In genomic region chr16:100989-101388, GRCh38 we compare ENCODE assay signal across 19 cellular contexts. TPM values are rescaled to one million over a fixed set of nuclear protein-coding genes. Genes with fewer than 3 reads are reported as not detected.
A peak's percentile ranks its signal among the peaks of the same experiment; 100 is the strongest.
DNase-seq lines count a peak whose midpoint lies in the region; ATAC-seq, FAIRE-seq and TF ChIP-seq lines count a peak whose summit lies in the region.
"Had no signal": no experiment of that assay in that cellular context is flagged by ENCODE, and none has a peak within 500 bp of the region (broad histone marks: within the 10 kb centered on the region; RNA-seq: fewer than 3 reads in every experiment).

No MANE protein-coding gene starts in this region.

- H2AFZ ChIP-seq in H1 (ENCODE audit: low read length) (no peak overlapping the region), H9 (ENCODE audit: low read length) (no peak overlapping the region), mesenchymal stem cell (ENCODE audit: low read depth, low read length) (no peak overlapping the region)
- H2AFZ ChIP-seq: GM23248 had no signal

- no peak overlapping the region for H3K4me3 Mint-ChIP-seq in H9
- H3K4me3 Mint-ChIP-seq: CD4-positive, alpha-beta memory T cell; HFFc6 had no signal

- peak overlapping the region; percentile 83 to 84 for H3K27ac ChIP-seq in ascending aorta
- no peak overlapping the region for H3K27ac ChIP-seq in H1 (ENCODE audit: low read depth, low read length)
- peak overlapping the region; percentile 36 to 66 for H3K27ac ChIP-seq in ovary
- peak overlapping the region; percentile 90 to 93 for H3K27ac ChIP-seq in tibial artery
- H3K27ac ChIP-seq in H9 (ENCODE audit: insufficient read length, low read depth, low read length) = no peak overlapping the region
- H3K27ac ChIP-seq in mesenchymal stem cell (ENCODE audit: low read length, poor library complexity, severe bottlenecking) = no peak overlapping the region
- H3K27ac ChIP-seq: GM23248 had no signal

- no peaks in the 10 kb centered on the region for H3K9me3 ChIP-seq in ascending aorta
- no peaks in the 10 kb centered on the region for H3K9me3 ChIP-seq in H1 (ENCODE audit: insufficient read depth in 2 of 2, low read depth in 1 of 2, low read length in 1 of 2)
- no peaks in the 10 kb centered on the region for H3K9me3 ChIP-seq in ovary
- H3K9me3 ChIP-seq in tibial artery = no peaks in the 10 kb centered on the region
- no peaks in the 10 kb centered on the region for H3K9me3 ChIP-seq in H9 (ENCODE audit: control insufficient read depth, low read depth, low read length)
- no peaks in the 10 kb centered on the region for H3K9me3 ChIP-seq in mesenchymal stem cell (ENCODE audit: control insufficient read depth, low read length)
- H3K9me3 ChIP-seq: BE2C had no signal

- H2BK5ac ChIP-seq in H1 (ENCODE audit: low read depth, low read length) (no peak overlapping the region), H9 (ENCODE audit: insufficient read length, low read length) (no peak overlapping the region), mesenchymal stem cell (ENCODE audit: low read depth, low read length, poor library complexity, severe bottlenecking) (no peak overlapping the region)

- H3K36me3 ChIP-seq in ascending aorta (peaks cover 0 to 11% of the 10 kb centered on the region in 2 donors), H1 (ENCODE audit: control insufficient read depth in 2 of 4, insufficient read depth in 4 of 4, low read length in 3 of 4) (peaks cover 0 to 3% (median 0%) of the 10 kb centered on the region in 4 experiments; a peak in 1 of 8 replicates), ovary (no peaks in the 10 kb centered on the region), tibial artery (peaks cover 0 to 23% (median 5%) of the 10 kb centered on the region in 3 donors), mesenchymal stem cell (ENCODE audit: control insufficient read depth in 1 of 2, insufficient read depth in 2 of 2, low read depth in 1 of 2, low read length in 2 of 2) (peaks cover 54 to 59% of the 10 kb centered on the region in 2 experiments)

- H3K4ac ChIP-seq in H1 (replicated peaks; ENCODE audit: insufficient read length, low read depth, low read length) (no peak overlapping the region), H9 (ENCODE audit: low read depth, low read length) (no peak overlapping the region), mesenchymal stem cell (ENCODE audit: low read depth in 1 of 2, low read length in 2 of 2) (no peak overlapping the region)

- H4K8ac ChIP-seq in H1 (ENCODE audit: extremely low read depth, insufficient read depth, low read length) (no peak overlapping the region), H9 (replicated peaks; ENCODE audit: insufficient read length, low read depth, low read length) (no peak overlapping the region), mesenchymal stem cell (ENCODE audit: low read length) (no peak overlapping the region)

- H3K79me2 ChIP-seq in H1 (ENCODE audit: control insufficient read depth in 1 of 2, insufficient read depth in 2 of 2, low read length in 2 of 2) (no peaks in the 10 kb centered on the region), H9 (ENCODE audit: insufficient read depth, low read length) (no peaks in the 10 kb centered on the region)

- no peak for TF ChIP-seq CTCF in ascending aorta (IDR thresholded peaks at IDR 0.05)
- no peak for TF ChIP-seq CTCF in H1 (IDR thresholded peaks at IDR 0.05; ENCODE audit: control extremely low read depth in 1 of 3, insufficient read depth in 1 of 3, low read depth in 1 of 3, low read length in 3 of 3)
- no peak for TF ChIP-seq CTCF in ovary (IDR thresholded peaks at IDR 0.05)
- no peak for TF ChIP-seq CTCF in tibial artery (IDR thresholded peaks at IDR 0.05)
- TF ChIP-seq CTCF in H9 (conservative IDR thresholded peaks at IDR 0.05) = no peak

- H3K36me3 Mint-ChIP-seq in H9 (ENCODE audit: insufficient read depth in 1 of 3, low read depth in 3 of 3) = peaks cover 2 to 31% (median 5%) of the 10 kb centered on the region in 3 experiments; a peak in 3 of 7 replicates

- no peaks in the 10 kb centered on the region for H3K79me1 ChIP-seq in H1 (ENCODE audit: low read depth, low read length)
- no peaks in the 10 kb centered on the region for H3K79me1 ChIP-seq in H9 (ENCODE audit: insufficient read depth, low read depth, low read length, poor library complexity, severe bottlenecking)
- H3K79me1 ChIP-seq in mesenchymal stem cell (replicated peaks; ENCODE audit: low read length, poor library complexity, severe bottlenecking) = peaks cover 7% of the 10 kb centered on the region

- DNase-seq in ascending aorta (ENCODE audit: low spot score in 2 of 2) (no peak), H1 (ENCODE audit: low read depth in 1 of 2, low spot score in 2 of 2) (no peak), ovary (peak in 1 of 5 donors; percentile 55), tibial artery (no peak), H9 (no peak), mesenchymal stem cell (no peak)
- DNase-seq: BE2C; CD4-positive, alpha-beta memory T cell; DMS79; GM23248; HFFc6; KG1; NCI-H1105; NCI-H1694 treated with DMSO at 0.1 percent for 48 hours; NCI-H446; PC-3 had no signal

- no peaks in the 10 kb centered on the region for H3K27me3 Mint-ChIP-seq in H9 (ENCODE audit: low read depth)
- H3K27me3 Mint-ChIP-seq: CD4-positive, alpha-beta memory T cell had no signal

- H2AK5ac ChIP-seq in H1 (ENCODE audit: low read depth, low read length) (no peak overlapping the region), H9 (ENCODE audit: insufficient read length, low read length) (no peak overlapping the region), mesenchymal stem cell (ENCODE audit: low read length, severe bottlenecking) (no peak overlapping the region)

- H3K23ac ChIP-seq in H1 (ENCODE audit: insufficient read length) = no peak overlapping the region
- no peak overlapping the region for H3K23ac ChIP-seq in H9 (ENCODE audit: insufficient read length, low read depth, low read length)
- no peak overlapping the region for H3K23ac ChIP-seq in mesenchymal stem cell (ENCODE audit: low read length in 2 of 2)

- H2BK15ac ChIP-seq in H1 (ENCODE audit: low read length) (no peak overlapping the region), H9 (ENCODE audit: low read depth, low read length) (no peak overlapping the region), mesenchymal stem cell (ENCODE audit: low read depth, poor library complexity, severe bottlenecking) (no peak overlapping the region)

- H3K9ac ChIP-seq in H1 (replicated peaks in 1 of 4; ENCODE audit: extremely low read depth in 1 of 4, low read depth in 3 of 4, low read length in 3 of 4) = no peak overlapping the region
- H3K9ac ChIP-seq in H9 (ENCODE audit: extremely low read depth, insufficient read length, low read length) = no peak overlapping the region
- no peak overlapping the region for H3K9ac ChIP-seq in mesenchymal stem cell (ENCODE audit: low read length)
- H3K9ac ChIP-seq: GM23248 had no signal

- TF ChIP-seq POLR2A in H1 (IDR thresholded peaks at IDR 0.05; ENCODE audit: control extremely low read depth in 1 of 2, low read depth in 2 of 2, low read length in 2 of 2) (no peak), ovary (IDR thresholded peaks at IDR 0.05) (no peak)

- no peaks in the 10 kb centered on the region; a peak in 1 of 5 replicates for H3K9me3 Mint-ChIP-seq in H9
- H3K9me3 Mint-ChIP-seq: CD4-positive, alpha-beta memory T cell; HFFc6 had no signal

- no peak overlapping the region for H3K56ac ChIP-seq in H1 (replicated peaks; ENCODE audit: insufficient read length, low read depth, low read length)
- no peak overlapping the region for H3K56ac ChIP-seq in H9 (ENCODE audit: insufficient read length, low read depth, low read length)

- H3K4me3 ChIP-seq in ascending aorta = no peak overlapping the region
- no peak overlapping the region for H3K4me3 ChIP-seq in H1 (ENCODE audit: extremely low read depth in 1 of 4, insufficient read depth in 2 of 4, low read depth in 3 of 4, low read length in 4 of 4)
- H3K4me3 ChIP-seq in ovary = no peak overlapping the region
- peak overlapping the region; percentile 37 to 41 for H3K4me3 ChIP-seq in tibial artery
- H3K4me3 ChIP-seq in mesenchymal stem cell (ENCODE audit: insufficient read depth in 1 of 2, low read depth in 1 of 2, low read length in 2 of 2) = no peak overlapping the region
- H3K4me3 ChIP-seq: GM12878, GM23248 had no signal

- no peak for FAIRE-seq in H1 (lab: Jason Lieb, UNC)
- FAIRE-seq: GM12878 had no signal

- CTCF ChIA-PET in H1 (lab: Charles Lee; ENCODE audit: partially characterized antibody) = interaction anchor here (1.2 kb wide), 1 partner anchor 10 kb away, joined by 3 read pairs; no protein-coding TSS in a partner anchor

- H3K14ac ChIP-seq in H1 (ENCODE audit: insufficient read length) (no peak overlapping the region), H9 (ENCODE audit: insufficient read depth, low read length) (no peak overlapping the region; the same call in 1 of the 2 replicates), mesenchymal stem cell (ENCODE audit: low read length in 2 of 2) (no peak overlapping the region)

- ATAC-seq in HG03045 (IDR thresholded peaks at IDR 0.05; ENCODE audit: unreplicated experiment) = no peak
- ATAC-seq in GM18502 (IDR thresholded peaks at IDR 0.05; ENCODE audit: poor library complexity, unreplicated experiment) = no peak
- ATAC-seq: GM12878, PC-3 had no signal

- H3K4me1 ChIP-seq in ascending aorta = peaks cover 17 to 36% of the 10 kb centered on the region in 2 donors
- no peaks in the 10 kb centered on the region for H3K4me1 ChIP-seq in H1 (replicated peaks in 1 of 4; ENCODE audit: control insufficient read depth in 3 of 4, insufficient read depth in 4 of 4, low read length in 3 of 4)
- peaks cover 22% of the 10 kb centered on the region for H3K4me1 ChIP-seq in ovary (ENCODE audit: insufficient read depth)
- peaks cover 0 to 88% (median 65%) of the 10 kb centered on the region in 4 donors for H3K4me1 ChIP-seq in tibial artery
- no peaks in the 10 kb centered on the region for H3K4me1 ChIP-seq in H9 (ENCODE audit: insufficient read depth, low read length)
- H3K4me1 ChIP-seq in mesenchymal stem cell (ENCODE audit: control insufficient read depth, insufficient read depth, low read depth, low read length) = peaks cover 26% of the 10 kb centered on the region
- H3K4me1 ChIP-seq: BE2C had no signal

- H4K20me1 ChIP-seq in H1 (replicated peaks in 1 of 2; ENCODE audit: control insufficient read depth in 1 of 2, insufficient read depth in 2 of 2, low read length in 2 of 2) (peaks cover 3 to 10% of the 10 kb centered on the region in 2 experiments), H9 (ENCODE audit: control insufficient read depth, insufficient read depth, insufficient read length) (no peaks in the 10 kb centered on the region)

- H3T11ph ChIP-seq in H9 (ENCODE audit: low read length) = no peak overlapping the region

- H3K27me3 ChIP-seq in ascending aorta (no peaks in the 10 kb centered on the region), H1 (replicated peaks in 1 of 4; ENCODE audit: control insufficient read depth in 3 of 4, extremely low read depth in 1 of 4, insufficient read depth in 3 of 4, low read length in 3 of 4) (no peaks in the 10 kb centered on the region; a peak in 1 of 7 replicates), ovary (no peaks in the 10 kb centered on the region), tibial artery (no peaks in the 10 kb centered on the region), H9 (ENCODE audit: insufficient read depth, low read length) (no peaks in the 10 kb centered on the region), mesenchymal stem cell (ENCODE audit: control insufficient read depth in 1 of 2, insufficient read depth in 1 of 2, low read length in 2 of 2) (no peaks in the 10 kb centered on the region)
- H3K27me3 ChIP-seq: BE2C had no signal

- H3K4me1 Mint-ChIP-seq in H9 = no peaks in the 10 kb centered on the region

- 0 out of 2 replicates have a peak overlapping the region, but pooled peaks have one; percentile 19 for H2BK12ac ChIP-seq in H1 (ENCODE audit: low read depth, low read length)
- no peak overlapping the region for H2BK12ac ChIP-seq in H9 (ENCODE audit: insufficient read length, low read depth, low read length)
- H2BK12ac ChIP-seq in mesenchymal stem cell (ENCODE audit: low read length in 2 of 2) = no peak overlapping the region

- H2BK120ac ChIP-seq in H1 (replicated peaks; ENCODE audit: low read depth, low read length) = no peak overlapping the region
- no peak overlapping the region for H2BK120ac ChIP-seq in H9 (ENCODE audit: low read depth, low read length, poor library complexity, severe bottlenecking)
- H2BK120ac ChIP-seq in mesenchymal stem cell (ENCODE audit: low read depth, low read length) = no peak overlapping the region

- POLR2A ChIA-PET in H1 (lab: Charles Lee; ENCODE audit: partially characterized antibody) = interaction anchor here (12.4 kb wide), 1 partner anchor 33 kb away, joined by 153 read pairs; the partner anchor contains the start of gene RHBDF1

- H4K91ac ChIP-seq in H1 (replicated peaks; ENCODE audit: insufficient read length, low read length) (no peak overlapping the region), H9 (ENCODE audit: insufficient read length, low read depth, low read length) (no peak overlapping the region), mesenchymal stem cell (ENCODE audit: low read length) (no peak overlapping the region)

- TF ChIP-seq EP300 in H1 (IDR thresholded peaks at IDR 0.05; ENCODE audit: borderline replicate concordance in 1 of 2, low read depth in 2 of 2, low read length in 2 of 2) (no peak), ovary (IDR thresholded peaks at IDR 0.05) (no peak)

- H2BK20ac ChIP-seq in H1 (ENCODE audit: low read length) (no peak overlapping the region), H9 (ENCODE audit: low read depth, low read length, poor library complexity, severe bottlenecking) (no peak overlapping the region)

- H3K4me2 ChIP-seq in H1 (ENCODE audit: insufficient read depth in 1 of 2, low read depth in 2 of 2, low read length in 2 of 2) (no peak overlapping the region), H9 (ENCODE audit: insufficient read depth, insufficient read length, low read length) (no peak overlapping the region), mesenchymal stem cell (ENCODE audit: low read length, poor library complexity, severe bottlenecking) (no peak overlapping the region)

- H4K5ac ChIP-seq in H1 (ENCODE audit: insufficient read length, low read depth, low read length) (no peak overlapping the region), H9 (ENCODE audit: insufficient read length, low read depth, low read length) (no peak overlapping the region)

- intact Hi-C loops in ascending aorta (cut with DNase I) (no loop called here), ovary (cut with DNase I) (no loop called here), tibial artery (cut with DNase I; ENCODE audit: low total_unique reads) (no loop called here)

- H3K18ac ChIP-seq in H1 (ENCODE audit: extremely low read depth, low read length) = no peak overlapping the region
- no peak overlapping the region for H3K18ac ChIP-seq in H9 (ENCODE audit: insufficient read length, low read depth, low read length)
- no peak overlapping the region for H3K18ac ChIP-seq in mesenchymal stem cell (ENCODE audit: low read depth in 1 of 2, low read length in 2 of 2)

- H3K27ac Mint-ChIP-seq in H9 = peak overlapping the region in 1 of 3 experiments; percentile 68; a peak in 2 of 7 replicates

- 91% methylated on average over 5 of the region's 5 CpGs; no CpG with 5 or more reads in 1 of the 2 experiments for WGBS in H1 (ENCODE audit: extremely low coverage in 1 of 2, insufficient coverage in 1 of 2, insufficient read length in 1 of 2, insufficient replicate concordance in 2 of 2, low coverage in 1 of 2, low lambda C conversion rate in 2 of 2, missing lambda C conversion rate in 1 of 2), 2 experiments
- WGBS in ovary, 3 donors = 77 to 82% (median 80%) methylated on average over 5 of the region's 5 CpGs
- no CpG with 5 or more reads among the region's 5 CpGs for WGBS in H9 (ENCODE audit: extremely low coverage, insufficient read length, low lambda C conversion rate)
- WGBS in mesenchymal stem cell = 95% methylated on average over 5 of the region's 5 CpGs

- TF ChIP-seq RAD21 in H1 (IDR thresholded peaks at IDR 0.05 in 1 of 2, conservative IDR thresholded peaks at IDR 0.05 in 1 of 2; ENCODE audit: low read depth in 2 of 2, low read length in 2 of 2) = no peak

- H3K23me2 ChIP-seq in H1 (ENCODE audit: low read depth, low read length) = no peaks in the 10 kb centered on the region
- H3K23me2 ChIP-seq in H9 (ENCODE audit: insufficient read length, low read depth, low read length, poor library complexity, severe bottlenecking) = no peaks in the 10 kb centered on the region

RNA-seq across cellular contexts. Expression of gene MPG, which starts 23.0 kb away (rescaled TPM):
- total RNA-seq in ascending aorta (406 TPM), ovary (10 to 100 TPM; 42.5 to 90.9 (median 48.4) TPM), H9 (2021) (39.1 and 41.7 TPM in 2 replicates)
- 35.8 and 37.6 TPM in 2 replicates for total RNA-seq in H1 (2021; fragmentation: NEBNext Ultra II Directional; extraction: Animal tissue kit (Norgen Biotek cat#: 25700))
- polyA plus RNA-seq in H1 (2011; rRNA removed) (83.7 and 107 TPM in 2 replicates), ovary (10 to 100 TPM in 1 of 2 donors, under 1 TPM in 1; 0.60 to 68.4 TPM)
- 62.4 TPM for polyA plus RNA-seq in H1 (2011; cell fraction: cytosol; rRNA removed)
- polyA plus RNA-seq in H1 (2011; cell fraction: nucleus; rRNA removed) = 62.1 TPM
- 28.1 to 43.9 TPM (median 40.6 TPM) in 4 replicates for polyA plus RNA-seq in H1 (2012, experiment 1 of 2)
- polyA plus RNA-seq in H1 (2012, experiment 2 of 2) = 59.4 TPM
- polyA plus RNA-seq in H1 (2013, experiment 1 of 2) = 57.3 TPM
- 56.6 TPM for polyA plus RNA-seq in H1 (2013, experiment 2 of 2)
- 7.2 and 9.8 TPM in 2 replicates for polyA minus RNA-seq in H1 (2011; rRNA and poly(A)+ RNA removed)
- 31.9 TPM for polyA minus RNA-seq in H1 (2011; cell fraction: cytosol; rRNA and poly(A)+ RNA removed)
- polyA minus RNA-seq in H1 (2011; cell fraction: nucleus; rRNA and poly(A)+ RNA removed) = 21.6 TPM
- 156 TPM for polyA plus RNA-seq in mesenchymal stem cell (2013, experiment 1 of 2)
- polyA plus RNA-seq in mesenchymal stem cell (2013, experiment 2 of 2) = 156 TPM

RNA-seq across cellular contexts. Expression of gene RHBDF1, which starts 28.6 kb away (rescaled TPM):
- total RNA-seq in ascending aorta (146 TPM), ovary (10 to 100 TPM; 22.6 to 76.0 (median 49.2) TPM), H9 (2021) (34.6 and 35.7 TPM in 2 replicates)
- 32.5 and 37.4 TPM in 2 replicates for total RNA-seq in H1 (2021; fragmentation: NEBNext Ultra II Directional; extraction: Animal tissue kit (Norgen Biotek cat#: 25700))
- polyA plus RNA-seq in H1 (2011; rRNA removed) (51.6 and 76.9 TPM in 2 replicates), ovary (10 to 100 TPM; 10.9 to 52.8 TPM)
- 45.9 TPM for polyA plus RNA-seq in H1 (2011; cell fraction: cytosol; rRNA removed)
- 462 TPM for polyA plus RNA-seq in H1 (2011; cell fraction: nucleus; rRNA removed)
- 29.1 to 43.2 TPM (median 40.3 TPM) in 4 replicates for polyA plus RNA-seq in H1 (2012, experiment 1 of 2)
- polyA plus RNA-seq in H1 (2012, experiment 2 of 2) = 31.7 TPM
- 41.3 TPM for polyA plus RNA-seq in H1 (2013, experiment 1 of 2)
- polyA plus RNA-seq in H1 (2013, experiment 2 of 2) = 37.4 TPM
- 21.8 and 30.8 TPM in 2 replicates for polyA minus RNA-seq in H1 (2011; rRNA and poly(A)+ RNA removed)
- 18.2 TPM for polyA minus RNA-seq in H1 (2011; cell fraction: cytosol; rRNA and poly(A)+ RNA removed)
- 49.7 TPM for polyA minus RNA-seq in H1 (2011; cell fraction: nucleus; rRNA and poly(A)+ RNA removed)
- 73.8 TPM for polyA plus RNA-seq in mesenchymal stem cell (2013, experiment 1 of 2)
- 69.6 TPM for polyA plus RNA-seq in mesenchymal stem cell (2013, experiment 2 of 2)
- total RNA-seq: CD4-positive, alpha-beta memory T cell had no signal
- polyA plus RNA-seq: CD4-positive, alpha-beta memory T cell had no signal

RNA-seq across cellular contexts. Expression of gene NPRL3, which starts 37.5 kb away (rescaled TPM):
- 24.9 TPM for total RNA-seq in ascending aorta
- total RNA-seq in H1 (2021; fragmentation: NEBNext Ultra II Directional; extraction: Animal tissue kit (Norgen Biotek cat#: 25700)) = 34.2 and 37.8 TPM in 2 replicates
- polyA plus RNA-seq in H1 (2011; rRNA removed) = 22.9 and 37.8 TPM in 2 replicates
- polyA plus RNA-seq in H1 (2011; cell fraction: cytosol; rRNA removed) = 12.3 TPM
- polyA plus RNA-seq in H1 (2011; cell fraction: nucleus; rRNA removed) = 50.7 TPM
- 29.5 to 47.7 TPM (median 43.8 TPM) in 4 replicates for polyA plus RNA-seq in H1 (2012, experiment 1 of 2)
- polyA plus RNA-seq in H1 (2012, experiment 2 of 2) = 45.1 TPM
- 27.6 TPM for polyA plus RNA-seq in H1 (2013, experiment 1 of 2)
- polyA plus RNA-seq in H1 (2013, experiment 2 of 2) = 24.6 TPM
- polyA minus RNA-seq in H1 (2011; rRNA and poly(A)+ RNA removed) = 18.0 and 22.1 TPM in 2 replicates
- 22.2 TPM for polyA minus RNA-seq in H1 (2011; cell fraction: cytosol; rRNA and poly(A)+ RNA removed)
- 31.8 TPM for polyA minus RNA-seq in H1 (2011; cell fraction: nucleus; rRNA and poly(A)+ RNA removed)
- total RNA-seq in ovary = 10 to 100 TPM; 22.2 to 49.0 (median 38.7) TPM
- polyA plus RNA-seq in ovary = 10 to 100 TPM; 16.2 to 33.1 TPM
- 36.9 and 37.1 TPM in 2 replicates for total RNA-seq in H9 (2021)
- 43.1 TPM for polyA plus RNA-seq in mesenchymal stem cell (2013, experiment 1 of 2)
- polyA plus RNA-seq in mesenchymal stem cell (2013, experiment 2 of 2) = 41.6 TPM

RNA-seq across cellular contexts. Expression of gene SNRNP25, which starts 47.4 kb away (rescaled TPM):
- total RNA-seq in ascending aorta (not detected), ovary (10 to 100 TPM; 12.8 to 27.8 (median 23.7) TPM), H9 (2021) (75.3 and 78.5 TPM in 2 replicates)
- total RNA-seq in H1 (2021; fragmentation: NEBNext Ultra II Directional; extraction: Animal tissue kit (Norgen Biotek cat#: 25700)) = 49.6 and 58.4 TPM in 2 replicates
- polyA plus RNA-seq in H1 (2011; rRNA removed) (45.2 and 53.0 TPM in 2 replicates), ovary (10 to 100 TPM; 26.9 to 35.7 TPM)
- polyA plus RNA-seq in H1 (2011; cell fraction: cytosol; rRNA removed) = 75.6 TPM
- polyA plus RNA-seq in H1 (2011; cell fraction: nucleus; rRNA removed) = 48.5 TPM
- polyA plus RNA-seq in H1 (2012, experiment 1 of 2) = 62.8 to 118 TPM (median 92.7 TPM) in 4 replicates
- 122 TPM for polyA plus RNA-seq in H1 (2012, experiment 2 of 2)
- 52.3 TPM for polyA plus RNA-seq in H1 (2013, experiment 1 of 2)
- 51.6 TPM for polyA plus RNA-seq in H1 (2013, experiment 2 of 2)
- 20.7 and 26.8 TPM in 2 replicates for polyA minus RNA-seq in H1 (2011; rRNA and poly(A)+ RNA removed)
- 21.7 TPM for polyA minus RNA-seq in H1 (2011; cell fraction: cytosol; rRNA and poly(A)+ RNA removed)
- 18.0 TPM for polyA minus RNA-seq in H1 (2011; cell fraction: nucleus; rRNA and poly(A)+ RNA removed)
- polyA plus RNA-seq in mesenchymal stem cell (2013, experiment 1 of 2) = 22.6 TPM
- 24.2 TPM for polyA plus RNA-seq in mesenchymal stem cell (2013, experiment 2 of 2)

RNA-seq across cellular contexts. Expression of gene POLR3K, which starts 47.6 kb away (rescaled TPM):
- total RNA-seq in ascending aorta (not detected), ovary (10 to 100 TPM in 3 of 7 donors, 1 to 10 TPM in 4; 3.7 to 11.0 (median 9.9) TPM), H9 (2021) (53.6 and 56.6 TPM in 2 replicates)
- total RNA-seq in H1 (2021; fragmentation: NEBNext Ultra II Directional; extraction: Animal tissue kit (Norgen Biotek cat#: 25700)) = 45.4 and 49.6 TPM in 2 replicates
- polyA plus RNA-seq in H1 (2011; rRNA removed) (76.5 and 80.5 TPM in 2 replicates), ovary (10 to 100 TPM in 1 of 2 donors, 1 to 10 TPM in 1; 9.4 to 11.9 TPM)
- polyA plus RNA-seq in H1 (2011; cell fraction: cytosol; rRNA removed) = 82.5 TPM
- 52.0 TPM for polyA plus RNA-seq in H1 (2011; cell fraction: nucleus; rRNA removed)
- 55.4 to 63.9 TPM (median 58.6 TPM) in 4 replicates for polyA plus RNA-seq in H1 (2012, experiment 1 of 2)
- 25.1 TPM for polyA plus RNA-seq in H1 (2012, experiment 2 of 2)
- polyA plus RNA-seq in H1 (2013, experiment 1 of 2) = 41.3 TPM
- 43.7 TPM for polyA plus RNA-seq in H1 (2013, experiment 2 of 2)
- polyA minus RNA-seq in H1 (2011; rRNA and poly(A)+ RNA removed) = 44.6 and 52.4 TPM in 2 replicates
- polyA minus RNA-seq in H1 (2011; cell fraction: cytosol; rRNA and poly(A)+ RNA removed) = 25.0 TPM
- polyA minus RNA-seq in H1 (2011; cell fraction: nucleus; rRNA and poly(A)+ RNA removed) = 17.7 TPM
- 8.4 TPM for polyA plus RNA-seq in mesenchymal stem cell (2013, experiment 1 of 2)
- 8.7 TPM for polyA plus RNA-seq in mesenchymal stem cell (2013, experiment 2 of 2)

Comparison
In these comparisons a context has a peak if more than half of its experiments do, and no peak if none do; other contexts are left out.
1. H3K27ac ChIP-seq: peak in ascending aorta (2 of 2), ovary (2 of 2) and tibial artery (2 of 2); none in H1 (single experiment), H9 (single experiment) and mesenchymal stem cell (single experiment).
2. H3K4me3 ChIP-seq: peak in tibial artery (2 of 2); none in ascending aorta (0 of 2), H1 (0 of 4), ovary (single experiment) and mesenchymal stem cell (0 of 2).